8 cellular contexts compared by ENCODE assay signal in the genomic region with DNA sequence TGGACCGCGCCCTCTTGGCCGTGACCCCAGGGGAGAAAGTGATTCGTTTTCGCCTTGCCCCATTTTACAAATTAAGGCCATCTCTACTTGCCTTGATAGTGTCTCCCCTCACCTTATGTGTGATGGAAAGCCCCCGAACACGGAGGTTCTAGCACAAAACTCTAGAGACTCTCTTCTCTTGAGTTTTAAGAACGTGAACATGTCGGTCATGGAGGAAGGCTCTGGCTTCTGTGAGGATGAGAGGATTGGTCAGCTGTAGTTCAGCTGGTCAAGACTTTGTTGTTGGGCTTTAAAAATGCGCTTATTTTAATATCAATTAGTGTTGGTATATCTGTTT. TPM values are rescaled to one million over a fixed set of nuclear protein-coding genes. Genes with fewer than 3 reads are reported as not detected.
A peak's percentile ranks its signal among the peaks of the same experiment; 100 is the strongest.
DNase-seq lines count a peak whose midpoint lies in the region; ATAC-seq and TF ChIP-seq lines count a peak whose summit lies in the region.

No MANE protein-coding gene starts in this region.

- ATAC-seq in lower lobe of right lung (peak in 1 of 2 donors; percentile 20), GM19455 (IDR thresholded peaks at IDR 0.05; ENCODE audit: unreplicated experiment) (no peak)

- peaks cover 2% of the 10 kb centered on the region for H3K36me3 Mint-ChIP-seq in activated naive CD4-positive, alpha-beta T cell treated with anti-CD3 and anti-CD28 coated beads, Interleukin-2, amount 50 U/mL, for 24 hours

- H3K4me3 Mint-ChIP-seq in activated naive CD4-positive, alpha-beta T cell treated with anti-CD3 and anti-CD28 coated beads, Interleukin-2, amount 50 U/mL, for 24 hours, result peak overlapping the region; percentile 92

- H3K4me1 Mint-ChIP-seq in activated naive CD4-positive, alpha-beta T cell treated with anti-CD3 and anti-CD28 coated beads, Interleukin-2, amount 50 U/mL, for 24 hours, result peaks cover 33% of the 10 kb centered on the region

- H3K9me3 ChIP-seq in breast epithelium (no peaks in the 10 kb centered on the region), lower lobe of right lung (no peaks in the 10 kb centered on the region), transverse colon (no peaks in the 10 kb centered on the region)

- H3K27me3 ChIP-seq in breast epithelium, result no peaks in the 10 kb centered on the region
- H3K27me3 ChIP-seq in lower lobe of right lung (ENCODE audit: low read depth), result no peaks in the 10 kb centered on the region
- H3K27me3 ChIP-seq in transverse colon, result no peaks in the 10 kb centered on the region

- DNase-seq in activated naive CD4-positive, alpha-beta T cell (lab: John Stamatoyannopoulos, UW), result no peak
- DNase-seq in HT-29 (ENCODE audit: low spot score), result peak; percentile 28
- DNase-seq in breast epithelium (ENCODE audit: low spot score in 2 of 2), result no peak
- no peak for DNase-seq in lower lobe of right lung
- DNase-seq in transverse colon, result no peak
- DNase-seq in SKM-1 treated with dmso at 0.1 percent for 144 hours (lab: John Stamatoyannopoulos, UW; ENCODE audit: unreplicated experiment), result no peak

- H3K27me3 Mint-ChIP-seq in activated naive CD4-positive, alpha-beta T cell treated with anti-CD3 and anti-CD28 coated beads, Interleukin-2, amount 50 U/mL, for 24 hours, result no peaks in the 10 kb centered on the region

- in situ Hi-C loops in transverse colon (cut with MboI; ENCODE audit: low pct_ligation_motif_present in 1 of 4, low pct_unique_long_range_greater_than_20kb in 1 of 4, low sequenced_read_pairs in 3 of 4), result no loop called here

- intact Hi-C loops in breast epithelium (cut with DNase I; ENCODE audit: low total_unique reads), result no loop called here
- intact Hi-C loops in lower lobe of right lung (cut with DNase I), result no loop called here
- intact Hi-C loops in transverse colon (cut with DNase I; ENCODE audit: low total_unique reads), result no loop called here

- WGBS in transverse colon (ENCODE audit: low coverage in 1 of 2), 2 donors, result 0% methylated on average over 1 to 10 of the region's 10 CpGs

- H3K27ac Mint-ChIP-seq in activated naive CD4-positive, alpha-beta T cell treated with anti-CD3 and anti-CD28 coated beads, Interleukin-2, amount 50 U/mL, for 24 hours, result peak overlapping the region; percentile 68

- H3K27ac ChIP-seq in breast epithelium (peak overlapping the region; percentile 86 to 88), lower lobe of right lung (peak overlapping the region; percentile 84), transverse colon (peak overlapping the region; percentile 84 to 89 (median 86))

- no peak for TF ChIP-seq EP300 in transverse colon (IDR thresholded peaks at IDR 0.05; ENCODE audit: low read depth)

- H3K36me3 ChIP-seq in breast epithelium (peaks cover 4% of the 10 kb centered on the region), lower lobe of right lung (peaks cover 24% of the 10 kb centered on the region), transverse colon (peaks cover 0 to 12% (median 2%) of the 10 kb centered on the region in 4 donors)

- no peaks in the 10 kb centered on the region for H3K9me3 Mint-ChIP-seq in activated naive CD4-positive, alpha-beta T cell treated with anti-CD3 and anti-CD28 coated beads, Interleukin-2, amount 50 U/mL, for 24 hours

- H3K4me1 ChIP-seq in breast epithelium (no peaks in the 10 kb centered on the region), lower lobe of right lung (peaks cover 33% of the 10 kb centered on the region), transverse colon (peaks cover 8 to 18% (median 11%) of the 10 kb centered on the region in 4 donors)

- H3K4me3 ChIP-seq in breast epithelium (peak overlapping the region; percentile 71 to 80 (median 72)), lower lobe of right lung (peak overlapping the region; percentile 97), transverse colon (peak overlapping the region; percentile 49 to 87 (median 72))

- TF ChIP-seq POLR2A in breast epithelium (IDR thresholded peaks at IDR 0.05) (no peak), transverse colon (IDR thresholded peaks at IDR 0.05) (no peak)

- no peak for TF ChIP-seq CTCF in breast epithelium (IDR thresholded peaks at IDR 0.05)
- TF ChIP-seq CTCF in lower lobe of right lung (IDR thresholded peaks at IDR 0.05), result no peak
- no peak for TF ChIP-seq CTCF in transverse colon (IDR thresholded peaks at IDR 0.05)

RNA-seq across cellular contexts. Expression of gene DYNC1I2, which starts 0.8 kb away (rescaled TPM):
- total RNA-seq in HT-29 (2014; rRNA removed; shearing (Covaris generic)), result 27.0 and 32.4 TPM in 2 replicates
- total RNA-seq in breast epithelium (100 to 1,000 TPM in 2 of 3 donors, 10 to 100 TPM in 1; 98.9 to 126 (median 125) TPM), lower lobe of right lung (77.2 TPM), transverse colon (100 to 1,000 TPM in 2 of 4 donors, 10 to 100 TPM in 2; 47.5 to 146 (median 101) TPM)
